In genomic region chr18:6645246-6645645, GRCh38 we compare ENCODE assay signal across 30 cellular contexts.
DNase-seq lines count a peak whose midpoint lies in the region; ATAC-seq, FAIRE-seq and TF ChIP-seq lines count a peak whose summit lies in the region.
"Had no signal": no experiment of that assay in that cellular context is flagged by ENCODE, and none has a peak within 500 bp of the region (broad histone marks: within the 10 kb centered on the region; RNA-seq: fewer than 3 reads in every experiment).

No MANE protein-coding gene starts in this region.

- H3K36me3 ChIP-seq in Caco-2 (ENCODE audit: control insufficient read depth, insufficient read depth, low read length) = no peaks in the 10 kb centered on the region
- H3K36me3 ChIP-seq in GM23338 (ENCODE audit: insufficient read depth) = no peaks in the 10 kb centered on the region
- H3K36me3 ChIP-seq in trophoblast cell (ENCODE audit: control insufficient read depth in 1 of 2, insufficient read depth in 2 of 2, low read length in 2 of 2) = no peaks in the 10 kb centered on the region
- no peaks in the 10 kb centered on the region for H3K36me3 ChIP-seq in HepG2 (replicated peaks in 1 of 2; ENCODE audit: control insufficient read depth in 1 of 2, insufficient read depth in 2 of 2, low read length in 2 of 2)
- H3K36me3 ChIP-seq: SJCRH30 had no signal

- H3K27ac ChIP-seq in GM23338 (ENCODE audit: low read depth) = no peak overlapping the region
- no peak overlapping the region for H3K27ac ChIP-seq in trophoblast cell (ENCODE audit: low read depth, low read length)
- H3K27ac ChIP-seq in HepG2 (ENCODE audit: extremely low read length, insufficient read depth, low read length) = no peak overlapping the region
- H3K27ac ChIP-seq: C4-2B, KMS-11, PC-9, SJCRH30 had no signal

- H4K8ac ChIP-seq in trophoblast cell (ENCODE audit: low read depth, low read length) = no peak overlapping the region

- in situ Hi-C loops in HepG2 (cut with HindIII; ENCODE audit: extremely low pct_ligation_motif_present, low pct_unique_long_range_greater_than_20kb) = no loop called here

- WGBS in trophoblast cell (ENCODE audit: extremely low coverage, insufficient coverage, insufficient read length) = no CpG with 5 or more reads among the region's 6 CpGs
- WGBS in HepG2 (ENCODE audit: low lambda C conversion rate) = 18% methylated on average over 6 of the region's 6 CpGs

- no TSS peak for BruUV-seq in Caco-2 (replicated peaks; lab: Mats Ljungman, UMichigan)
- no TSS peak for BruUV-seq in HepG2 (replicated peaks; lab: Mats Ljungman, UMichigan)

- H3K4me1 Mint-ChIP-seq in Caco-2 (ENCODE audit: low read depth, unreplicated experiment) = peaks cover 17% of the 10 kb centered on the region
- peaks cover 25% of the 10 kb centered on the region for H3K4me1 Mint-ChIP-seq in GM23338
- H3K4me1 Mint-ChIP-seq in glutamatergic neuron (ENCODE audit: low read depth, unreplicated experiment) = peaks cover 24% of the 10 kb centered on the region
- H3K4me1 Mint-ChIP-seq: B cell had no signal

- H3K9me2 ChIP-seq in GM23338 (ENCODE audit: insufficient read depth) = no peaks in the 10 kb centered on the region

- H3K79me2 ChIP-seq in GM23338 (replicated peaks; ENCODE audit: insufficient read depth) = no peaks in the 10 kb centered on the region
- no peaks in the 10 kb centered on the region for H3K79me2 ChIP-seq in trophoblast cell (ENCODE audit: control insufficient read depth, insufficient read depth, low read length, poor library complexity)
- no peaks in the 10 kb centered on the region for H3K79me2 ChIP-seq in HepG2 (ENCODE audit: insufficient read depth, low read length)

- no peak overlapping the region for H2BK5ac ChIP-seq in trophoblast cell (ENCODE audit: low read depth, low read length, poor library complexity)

- H4K91ac ChIP-seq in trophoblast cell (ENCODE audit: low read depth, low read length) = no peak overlapping the region

- DNase-seq in Caco-2 (no peak), GM23338 (ENCODE audit: low spot score) (no peak), glutamatergic neuron (no peak), trophoblast cell (no peak), NCI-H2196 treated with DMSO at 0.1 percent for 48 hours (lab: John Stamatoyannopoulos, UW; ENCODE audit: unreplicated experiment) (no peak), NCI-H2029 (lab: John Stamatoyannopoulos, UW) (no peak), HepG2 (ENCODE audit: low spot score) (no peak)
- DNase-seq: CD8-positive, alpha-beta T cell; DMS 273 treated with DMSO at 0.1 percent for 48 hours; DMS79; EL; GF-D8; H7; IMR-90; MM.1S; NCI-H1694; NCI-H2081; NCI-H2171 treated with DMSO at 0.1 percent for 48 hours; NCI-H446; NCI-H524 treated with DMSO at 0.1 percent for 48 hours; NCI-H774; PC-9; SJCRH30 had no signal

- H4K20me1 ChIP-seq in GM23338 (replicated peaks; ENCODE audit: insufficient read depth) (no peaks in the 10 kb centered on the region), HepG2 (ENCODE audit: insufficient read depth, low read length) (no peaks in the 10 kb centered on the region)

- TF ChIP-seq CTCF in Caco-2 (IDR thresholded peaks at IDR 0.05; ENCODE audit: insufficient read depth in 1 of 2, low read depth in 1 of 2, low read length in 1 of 2, severe bottlenecking in 1 of 2, unreplicated experiment in 1 of 2) (no peak), GM23338 (conservative IDR thresholded peaks at IDR 0.05; ENCODE audit: low read depth in 2 of 2) (no peak), glutamatergic neuron (IDR thresholded peaks at IDR 0.05; ENCODE audit: partially characterized antibody, unreplicated experiment) (no peak), HepG2 (CRISPR knock-in tag; IDR thresholded peaks at IDR 0.05) (no peak)

- no peak overlapping the region for H3K23ac ChIP-seq in trophoblast cell (ENCODE audit: low read length)

- no peak overlapping the region for H2BK120ac ChIP-seq in trophoblast cell (ENCODE audit: insufficient read depth, low read length, poor library complexity)

- H3K18ac ChIP-seq in trophoblast cell (ENCODE audit: low read length) = no peak overlapping the region

- ATAC-seq in GM23338 (no peak; the same call in 1 of the 3 replicates), HepG2 (no peak)
- ATAC-seq: CD8-positive, alpha-beta T cell; Right ventricle myocardium inferior; SK-N-SH treated with all-trans-retinoic acid at 6 μM for 48 hours had no signal

- H4K12ac ChIP-seq in trophoblast cell (ENCODE audit: low read depth, low read length) = no peak overlapping the region

- peaks cover 4% of the 10 kb centered on the region for H3K79me1 ChIP-seq in trophoblast cell (ENCODE audit: low read length)

- peaks cover 6% of the 10 kb centered on the region for H3K36me3 Mint-ChIP-seq in Caco-2 (ENCODE audit: insufficient read depth, unreplicated experiment)
- peaks cover 4% of the 10 kb centered on the region; the same call in 2 of the 3 replicates for H3K36me3 Mint-ChIP-seq in GM23338 (ENCODE audit: low read depth)
- H3K36me3 Mint-ChIP-seq in glutamatergic neuron (ENCODE audit: unreplicated experiment) = peaks cover 6% of the 10 kb centered on the region
- H3K36me3 Mint-ChIP-seq: CD8-positive, alpha-beta T cell had no signal

- no peak overlapping the region for H3K4ac ChIP-seq in trophoblast cell (ENCODE audit: low read depth, low read length)

- CTCF ChIA-PET in Caco-2 (lab: Charles Lee) = no interaction called here
- CTCF ChIA-PET in HepG2 (lab: Yijun Ruan, JAX; ENCODE audit: low intra/inter-chr PET ratio, low total read pairs) = no interaction called here

- intact Hi-C loops in Caco-2 (cut with micrococcal nuclease; ENCODE audit: unreplicated experiment) (loop anchor here (5.0 kb wide), 1 partner anchor 78 kb away; no protein-coding TSS in a partner anchor), HepG2 (cut with micrococcal nuclease; ENCODE audit: unreplicated experiment) (loop anchor here (10.0 kb wide), 1 partner anchor 190 kb away; no protein-coding TSS in a partner anchor)

- TF ChIP-seq RAD21 in HepG2 (CRISPR knock-in tag; IDR thresholded peaks at IDR 0.05) = no peak

- no peaks in the 10 kb centered on the region for H3K27me3 Mint-ChIP-seq in Caco-2 (ENCODE audit: insufficient read depth, unreplicated experiment)
- peaks cover 3% of the 10 kb centered on the region for H3K27me3 Mint-ChIP-seq in GM23338 (ENCODE audit: insufficient read depth, low read depth, poor library complexity)
- H3K27me3 Mint-ChIP-seq in glutamatergic neuron (ENCODE audit: unreplicated experiment) = peaks cover 9% of the 10 kb centered on the region
- H3K27me3 Mint-ChIP-seq: B cell had no signal

- H3K27ac Mint-ChIP-seq in Caco-2 (ENCODE audit: unreplicated experiment) (peak overlapping the region; percentile 79), GM23338 (no peak overlapping the region), glutamatergic neuron (ENCODE audit: unreplicated experiment) (no peak overlapping the region)
- H3K27ac Mint-ChIP-seq: B cell; CD8-positive, alpha-beta T cell had no signal

- H3K4me3 Mint-ChIP-seq in Caco-2 (ENCODE audit: unreplicated experiment) = no peak overlapping the region
- no peak overlapping the region for H3K4me3 Mint-ChIP-seq in GM23338
- peak overlapping the region; percentile 40 for H3K4me3 Mint-ChIP-seq in glutamatergic neuron (ENCODE audit: unreplicated experiment)
- H3K4me3 Mint-ChIP-seq: B cell; CD8-positive, alpha-beta T cell had no signal

- H2AFZ ChIP-seq in GM23338 (peak overlapping the region; percentile 82), trophoblast cell (ENCODE audit: insufficient read depth, low read length, poor library complexity) (no peak overlapping the region), HepG2 (ENCODE audit: low read length) (no peak overlapping the region)
- H2AFZ ChIP-seq: PC-9 had no signal

- FAIRE-seq in HepG2 (lab: Jason Lieb, UNC) = no peak
- FAIRE-seq: GM12891, HTR-8/SVneo had no signal

- H2BK12ac ChIP-seq in trophoblast cell (ENCODE audit: low read length) = peak overlapping the region; percentile 70

- H3K14ac ChIP-seq in trophoblast cell (ENCODE audit: low read length) = no peak overlapping the region

- TF ChIP-seq EP300 in HepG2 (IDR thresholded peaks at IDR 0.05; ENCODE audit: low read depth in 2 of 2, low read length in 2 of 2) (no peak), HepG2 (CRISPR knock-in tag; IDR thresholded peaks at IDR 0.05; ENCODE audit: borderline replicate concordance) (no peak)

- H3K4me3 ChIP-seq in Caco-2 (ENCODE audit: low read depth, low read length) (no peak overlapping the region), GM23338 (no peak overlapping the region), trophoblast cell (ENCODE audit: low read depth, low read length) (no peak overlapping the region), HepG2 (replicated peaks in 1 of 3; ENCODE audit: insufficient read depth in 1 of 3, low read depth in 2 of 3, low read length in 3 of 3) (no peak overlapping the region)
- H3K4me3 ChIP-seq: PC-9, SJCRH30 had no signal

- H3K9me3 Mint-ChIP-seq in Caco-2 (ENCODE audit: unreplicated experiment) = no peaks in the 10 kb centered on the region
- peaks cover 6% of the 10 kb centered on the region; the same call in 1 of the 3 replicates for H3K9me3 Mint-ChIP-seq in GM23338
- H3K9me3 Mint-ChIP-seq in glutamatergic neuron (ENCODE audit: unreplicated experiment) = peaks cover 2% of the 10 kb centered on the region

- no peaks in the 10 kb centered on the region for H3K27me3 ChIP-seq in Caco-2 (replicated peaks; ENCODE audit: control insufficient read depth, insufficient read depth, low read length)
- H3K27me3 ChIP-seq in GM23338 (ENCODE audit: insufficient read depth) = no peaks in the 10 kb centered on the region
- H3K27me3 ChIP-seq in trophoblast cell (ENCODE audit: insufficient read depth, low read length) = no peaks in the 10 kb centered on the region
- H3K27me3 ChIP-seq in HepG2 (ENCODE audit: control insufficient read depth in 1 of 2, insufficient read depth in 2 of 2, low read length in 2 of 2) = peaks cover 0 to 2% of the 10 kb centered on the region in 2 experiments; a peak in 1 of 5 replicates
- H3K27me3 ChIP-seq: SJCRH30 had no signal

- H3K4me2 ChIP-seq in GM23338 (peak overlapping the region; percentile 55; the same call in 1 of the 2 replicates), trophoblast cell (ENCODE audit: low read length) (no peak overlapping the region), HepG2 (ENCODE audit: low read depth, low read length) (no peak overlapping the region)
- H3K4me2 ChIP-seq: KMS-11, PC-9 had no signal

- H3K9ac ChIP-seq in trophoblast cell (ENCODE audit: low read length) (no peak overlapping the region), HepG2 (ENCODE audit: insufficient read depth, low read depth, low read length) (no peak overlapping the region)
- H3K9ac ChIP-seq: KMS-11 had no signal

- H3F3A ChIP-seq in GM23338 (replicated peaks; ENCODE audit: low read depth) = no peaks in the 10 kb centered on the region

- no peak for TF ChIP-seq POLR2A in HepG2 (IDR thresholded peaks at IDR 0.05; ENCODE audit: insufficient read depth in 1 of 2, low read depth in 2 of 2, low read length in 2 of 2)

- no peak overlapping the region for H2AK5ac ChIP-seq in trophoblast cell (ENCODE audit: low read length)

- POLR2A ChIA-PET in Caco-2 (lab: Charles Lee) (no interaction called here), HepG2 (lab: Yijun Ruan, JAX) (no interaction called here)

- peaks cover 22% of the 10 kb centered on the region for H3K4me1 ChIP-seq in Caco-2
- H3K4me1 ChIP-seq in GM23338 (ENCODE audit: insufficient read depth) = peaks cover 28% of the 10 kb centered on the region
- H3K4me1 ChIP-seq in trophoblast cell (ENCODE audit: control insufficient read depth in 1 of 2, insufficient read depth in 2 of 2, low read length in 2 of 2) = peaks cover 7 to 8% of the 10 kb centered on the region in 2 experiments
- H3K4me1 ChIP-seq in HepG2 (ENCODE audit: insufficient read depth, low read length) = peaks cover 6% of the 10 kb centered on the region; the same call in 1 of the 2 replicates
- H3K4me1 ChIP-seq: SJCRH30 had no signal

- H3K9me3 ChIP-seq in Caco-2 (no peaks in the 10 kb centered on the region), trophoblast cell (ENCODE audit: insufficient read depth, low read depth, low read length) (no peaks in the 10 kb centered on the region), HepG2 (ENCODE audit: low read length) (no peaks in the 10 kb centered on the region)
- H3K9me3 ChIP-seq: SJCRH30 had no signal
